In the genomic region with DNA sequence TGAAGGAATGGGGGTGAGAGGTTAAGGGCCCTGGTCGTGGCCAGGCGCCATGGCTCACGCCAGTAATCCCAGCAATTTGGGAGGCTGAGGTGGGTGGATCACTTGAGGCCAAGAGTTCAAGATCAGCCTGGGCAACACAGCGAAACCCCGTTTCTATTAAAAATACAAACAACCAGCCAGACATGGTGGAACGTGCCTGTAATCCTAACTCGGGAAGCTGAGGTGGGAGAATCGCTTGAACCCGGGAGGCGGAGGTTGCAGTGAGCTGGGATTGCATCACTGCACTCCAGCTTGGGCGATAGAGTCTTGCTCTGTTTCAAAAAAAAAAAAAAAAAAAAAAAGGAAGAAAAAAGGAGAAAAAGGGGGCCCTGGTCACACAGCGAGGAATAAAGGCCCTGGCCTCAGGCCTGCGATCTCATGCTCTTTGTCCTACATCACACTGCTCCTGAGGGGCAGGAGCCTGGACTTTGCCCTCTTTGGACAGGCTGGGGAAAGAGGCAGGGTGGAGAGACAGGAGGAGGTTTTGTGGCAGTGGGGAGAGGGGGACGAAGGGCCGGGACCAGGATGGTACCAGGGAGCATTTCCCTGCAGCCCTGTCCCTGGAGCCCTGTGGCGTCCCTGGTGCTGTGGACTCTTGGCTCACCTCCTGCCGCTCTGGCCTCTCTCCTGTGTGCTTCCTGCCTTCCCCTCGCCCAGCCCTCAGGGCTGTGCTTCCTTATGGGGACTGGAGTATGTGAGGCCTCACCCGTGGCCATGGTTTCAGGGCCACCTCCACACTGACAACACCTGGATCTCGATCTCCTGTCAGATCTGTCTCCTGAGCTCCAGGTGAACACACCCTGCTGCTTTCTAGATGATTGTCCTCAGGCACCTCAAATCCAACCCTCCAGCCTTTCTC, we compare ENCODE assay signal across 1 cellular context.
TF ChIP-seq lines count a peak whose summit lies in the region.

No MANE protein-coding gene starts in this region.

TF ChIP-seq in GM23338, 12 proteins besides CTCF, POLR2A, EP300 and RAD21 (continued from another document):
- TF ChIP-seq, protein P1, sequence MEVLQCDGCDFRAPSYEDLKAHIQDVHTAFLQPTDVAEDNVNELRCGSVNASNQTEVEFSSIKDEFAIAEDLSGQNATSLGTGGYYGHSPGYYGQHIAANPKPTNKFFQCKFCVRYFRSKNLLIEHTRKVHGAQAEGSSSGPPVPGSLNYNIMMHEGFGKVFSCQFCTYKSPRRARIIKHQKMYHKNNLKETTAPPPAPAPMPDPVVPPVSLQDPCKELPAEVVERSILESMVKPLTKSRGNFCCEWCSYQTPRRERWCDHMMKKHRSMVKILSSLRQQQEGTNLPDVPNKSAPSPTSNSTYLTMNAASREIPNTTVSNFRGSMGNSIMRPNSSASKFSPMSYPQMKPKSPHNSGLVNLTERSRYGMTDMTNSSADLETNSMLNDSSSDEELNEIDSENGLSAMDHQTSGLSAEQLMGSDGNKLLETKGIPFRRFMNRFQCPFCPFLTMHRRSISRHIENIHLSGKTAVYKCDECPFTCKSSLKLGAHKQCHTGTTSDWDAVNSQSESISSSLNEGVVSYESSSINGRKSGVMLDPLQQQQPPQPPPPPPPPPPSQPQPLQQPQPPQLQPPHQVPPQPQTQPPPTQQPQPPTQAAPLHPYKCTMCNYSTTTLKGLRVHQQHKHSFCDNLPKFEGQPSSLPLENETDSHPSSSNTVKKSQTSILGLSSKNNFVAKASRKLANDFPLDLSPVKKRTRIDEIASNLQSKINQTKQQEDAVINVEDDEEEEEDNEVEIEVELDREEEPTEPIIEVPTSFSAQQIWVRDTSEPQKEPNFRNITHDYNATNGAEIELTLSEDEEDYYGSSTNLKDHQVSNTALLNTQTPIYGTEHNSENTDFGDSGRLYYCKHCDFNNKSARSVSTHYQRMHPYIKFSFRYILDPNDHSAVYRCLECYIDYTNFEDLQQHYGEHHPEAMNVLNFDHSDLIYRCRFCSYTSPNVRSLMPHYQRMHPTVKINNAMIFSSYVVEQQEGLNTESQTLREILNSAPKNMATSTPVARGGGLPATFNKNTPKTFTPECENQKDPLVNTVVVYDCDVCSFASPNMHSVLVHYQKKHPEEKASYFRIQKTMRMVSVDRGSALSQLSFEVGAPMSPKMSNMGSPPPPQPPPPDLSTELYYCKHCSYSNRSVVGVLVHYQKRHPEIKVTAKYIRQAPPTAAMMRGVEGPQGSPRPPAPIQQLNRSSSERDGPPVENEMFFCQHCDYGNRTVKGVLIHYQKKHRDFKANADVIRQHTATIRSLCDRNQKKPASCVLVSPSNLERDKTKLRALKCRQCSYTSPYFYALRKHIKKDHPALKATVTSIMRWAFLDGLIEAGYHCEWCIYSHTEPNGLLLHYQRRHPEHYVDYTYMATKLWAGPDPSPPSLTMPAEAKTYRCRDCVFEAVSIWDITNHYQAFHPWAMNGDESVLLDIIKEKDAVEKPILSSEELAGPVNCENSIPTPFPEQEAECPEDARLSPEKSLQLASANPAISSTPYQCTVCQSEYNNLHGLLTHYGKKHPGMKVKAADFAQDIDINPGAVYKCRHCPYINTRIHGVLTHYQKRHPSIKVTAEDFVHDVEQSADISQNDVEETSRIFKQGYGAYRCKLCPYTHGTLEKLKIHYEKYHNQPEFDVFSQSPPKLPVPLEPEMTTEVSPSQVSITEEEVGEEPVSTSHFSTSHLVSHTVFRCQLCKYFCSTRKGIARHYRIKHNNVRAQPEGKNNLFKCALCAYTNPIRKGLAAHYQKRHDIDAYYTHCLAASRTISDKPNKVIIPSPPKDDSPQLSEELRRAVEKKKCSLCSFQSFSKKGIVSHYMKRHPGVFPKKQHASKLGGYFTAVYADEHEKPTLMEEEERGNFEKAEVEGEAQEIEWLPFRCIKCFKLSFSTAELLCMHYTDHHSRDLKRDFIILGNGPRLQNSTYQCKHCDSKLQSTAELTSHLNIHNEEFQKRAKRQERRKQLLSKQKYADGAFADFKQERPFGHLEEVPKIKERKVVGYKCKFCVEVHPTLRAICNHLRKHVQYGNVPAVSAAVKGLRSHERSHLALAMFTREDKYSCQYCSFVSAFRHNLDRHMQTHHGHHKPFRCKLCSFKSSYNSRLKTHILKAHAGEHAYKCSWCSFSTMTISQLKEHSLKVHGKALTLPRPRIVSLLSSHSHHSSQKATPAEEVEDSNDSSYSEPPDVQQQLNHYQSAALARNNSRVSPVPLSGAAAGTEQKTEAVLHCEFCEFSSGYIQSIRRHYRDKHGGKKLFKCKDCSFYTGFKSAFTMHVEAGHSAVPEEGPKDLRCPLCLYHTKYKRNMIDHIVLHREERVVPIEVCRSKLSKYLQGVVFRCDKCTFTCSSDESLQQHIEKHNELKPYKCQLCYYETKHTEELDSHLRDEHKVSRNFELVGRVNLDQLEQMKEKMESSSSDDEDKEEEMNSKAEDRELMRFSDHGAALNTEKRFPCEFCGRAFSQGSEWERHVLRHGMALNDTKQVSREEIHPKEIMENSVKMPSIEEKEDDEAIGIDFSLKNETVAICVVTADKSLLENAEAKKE (CRISPR knock-in tag; IDR thresholded peaks at IDR 0.05), result no peak
- TF ChIP-seq EZH2phosphoT487 (IDR thresholded peaks at IDR 0.05; ENCODE audit: unreplicated experiment), result no peak
- TF ChIP-seq CREB1 (CRISPR knock-in tag; IDR thresholded peaks at IDR 0.05; ENCODE audit: low read depth), result no peak
- TF ChIP-seq EZH2 (IDR thresholded peaks at IDR 0.05; ENCODE audit: low read depth, unreplicated experiment), result no peak
- TF ChIP-seq JUNB (IDR thresholded peaks at IDR 0.05; ENCODE audit: unreplicated experiment), result no peak
- TF ChIP-seq, protein P2, sequence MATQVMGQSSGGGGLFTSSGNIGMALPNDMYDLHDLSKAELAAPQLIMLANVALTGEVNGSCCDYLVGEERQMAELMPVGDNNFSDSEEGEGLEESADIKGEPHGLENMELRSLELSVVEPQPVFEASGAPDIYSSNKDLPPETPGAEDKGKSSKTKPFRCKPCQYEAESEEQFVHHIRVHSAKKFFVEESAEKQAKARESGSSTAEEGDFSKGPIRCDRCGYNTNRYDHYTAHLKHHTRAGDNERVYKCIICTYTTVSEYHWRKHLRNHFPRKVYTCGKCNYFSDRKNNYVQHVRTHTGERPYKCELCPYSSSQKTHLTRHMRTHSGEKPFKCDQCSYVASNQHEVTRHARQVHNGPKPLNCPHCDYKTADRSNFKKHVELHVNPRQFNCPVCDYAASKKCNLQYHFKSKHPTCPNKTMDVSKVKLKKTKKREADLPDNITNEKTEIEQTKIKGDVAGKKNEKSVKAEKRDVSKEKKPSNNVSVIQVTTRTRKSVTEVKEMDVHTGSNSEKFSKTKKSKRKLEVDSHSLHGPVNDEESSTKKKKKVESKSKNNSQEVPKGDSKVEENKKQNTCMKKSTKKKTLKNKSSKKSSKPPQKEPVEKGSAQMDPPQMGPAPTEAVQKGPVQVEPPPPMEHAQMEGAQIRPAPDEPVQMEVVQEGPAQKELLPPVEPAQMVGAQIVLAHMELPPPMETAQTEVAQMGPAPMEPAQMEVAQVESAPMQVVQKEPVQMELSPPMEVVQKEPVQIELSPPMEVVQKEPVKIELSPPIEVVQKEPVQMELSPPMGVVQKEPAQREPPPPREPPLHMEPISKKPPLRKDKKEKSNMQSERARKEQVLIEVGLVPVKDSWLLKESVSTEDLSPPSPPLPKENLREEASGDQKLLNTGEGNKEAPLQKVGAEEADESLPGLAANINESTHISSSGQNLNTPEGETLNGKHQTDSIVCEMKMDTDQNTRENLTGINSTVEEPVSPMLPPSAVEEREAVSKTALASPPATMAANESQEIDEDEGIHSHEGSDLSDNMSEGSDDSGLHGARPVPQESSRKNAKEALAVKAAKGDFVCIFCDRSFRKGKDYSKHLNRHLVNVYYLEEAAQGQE (IDR thresholded peaks at IDR 0.05; ENCODE audit: unreplicated experiment), result no peak
- TF ChIP-seq POLR2AphosphoS5 (IDR thresholded peaks at IDR 0.05; ENCODE audit: low read depth), result no peak
- no peak for TF ChIP-seq ZNF331 (CRISPR knock-in tag; IDR thresholded peaks at IDR 0.05; ENCODE audit: low read depth)
- TF ChIP-seq NANOG (IDR thresholded peaks at IDR 0.05; ENCODE audit: borderline replicate concordance), result no peak
- TF ChIP-seq STAT1 (IDR thresholded peaks at IDR 0.05; ENCODE audit: unreplicated experiment), result no peak
